ENCODE assay signal across 8 cellular contexts in the genomic region with DNA sequence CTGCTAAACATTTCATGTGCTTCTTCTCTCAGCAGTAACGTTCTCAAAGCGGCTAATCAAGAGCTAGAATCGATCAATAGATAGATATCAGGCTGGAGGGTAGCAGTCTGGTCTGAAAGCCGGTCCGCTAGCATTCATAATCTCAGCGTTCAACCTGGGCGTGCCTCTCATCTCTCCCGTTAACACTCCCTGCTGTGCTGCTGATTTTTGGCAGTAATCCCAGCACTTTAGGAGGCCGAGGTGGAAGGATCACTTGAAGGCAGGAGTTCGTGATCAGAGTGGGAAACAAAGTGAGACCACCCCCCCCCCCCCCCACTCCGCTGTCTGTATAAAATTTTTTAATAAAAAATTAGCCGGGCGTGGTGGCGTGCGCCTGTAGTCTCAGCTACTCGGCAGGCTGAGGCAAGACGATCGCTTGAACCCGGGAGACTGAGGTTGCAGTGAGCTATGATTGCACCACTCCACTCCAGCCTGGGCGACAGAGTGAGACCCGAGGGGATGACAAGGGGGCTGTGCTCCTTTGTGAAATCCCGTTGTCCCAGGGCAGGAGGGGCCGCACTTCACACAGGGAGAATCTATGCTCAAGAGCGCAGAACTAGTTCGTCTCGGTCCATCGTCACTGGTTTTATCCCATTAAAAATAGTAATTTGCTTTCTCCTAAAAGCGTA. TPM values are rescaled to one million over a fixed set of nuclear protein-coding genes. Genes with fewer than 3 reads are reported as not detected.
A peak's percentile ranks its signal among the peaks of the same experiment; 100 is the strongest.
DNase-seq lines count a peak whose midpoint lies in the region; ATAC-seq and TF ChIP-seq lines count a peak whose summit lies in the region.

No MANE protein-coding gene starts in this region.

- no peak for TF ChIP-seq EP300 in stomach (IDR thresholded peaks at IDR 0.05)

- intact Hi-C loops in stomach (cut with DNase I; ENCODE audit: low total_unique reads), result no loop called here

- H3K9me3 Mint-ChIP-seq in CD4-positive, CD25-positive, alpha-beta regulatory T cell, result peaks cover 0 to 1% (median 0%) of the 10 kb centered on the region in 7 donors

- DNase-seq in CD4-positive, CD25-positive, alpha-beta regulatory T cell, result peak in 1 of 3 donors; percentile 37
- DNase-seq in NCI-H774 (lab: John Stamatoyannopoulos, UW) (peak; percentile 5), astrocyte of the hippocampus (ENCODE audit: low read depth, low spot score) (peak; percentile 55), kidney tubule cell (ENCODE audit: low spot score) (peak; percentile 29), stomach (no peak), NCI-H526 treated with DMSO at 0.1 percent for 48 hours (lab: John Stamatoyannopoulos, UW) (no peak)

- H3K36me3 Mint-ChIP-seq in CD4-positive, CD25-positive, alpha-beta regulatory T cell, result no peaks in the 10 kb centered on the region

- TF ChIP-seq CTCF in stomach (IDR thresholded peaks at IDR 0.05), result no peak

- peaks cover 8 to 44% (median 25%) of the 10 kb centered on the region in 4 donors for H3K4me1 Mint-ChIP-seq in CD4-positive, CD25-positive, alpha-beta regulatory T cell

- peak; percentile 8 to 16 for ATAC-seq in CD4-positive, CD25-positive, alpha-beta regulatory T cell (ENCODE audit: low read depth in 2 of 2)
- ATAC-seq in GM18909 (IDR thresholded peaks at IDR 0.05; ENCODE audit: poor library complexity, unreplicated experiment) (peak; percentile 21), HG03103 (IDR thresholded peaks at IDR 0.05; ENCODE audit: low read depth, unreplicated experiment) (peak; percentile 10)

- peak overlapping the region; percentile 52 to 91 (median 79) for H3K27ac Mint-ChIP-seq in CD4-positive, CD25-positive, alpha-beta regulatory T cell

- WGBS in stomach, 5 donors, result 0 to 2% (median 1%) methylated on average over 24 to 28 of the region's 28 CpGs

- H3K4me3 ChIP-seq in CD4-positive, CD25-positive, alpha-beta regulatory T cell (ENCODE audit: low read depth, low read length), result peak overlapping the region; percentile 94
- H3K4me3 ChIP-seq in stomach, result peak overlapping the region; percentile 58 to 85 (median 68)

- H3K36me3 ChIP-seq in CD4-positive, CD25-positive, alpha-beta regulatory T cell (ENCODE audit: control insufficient read depth, insufficient read depth, low read length), result no peaks in the 10 kb centered on the region
- H3K36me3 ChIP-seq in stomach, result no peaks in the 10 kb centered on the region

- H3K4me3 Mint-ChIP-seq in CD4-positive, CD25-positive, alpha-beta regulatory T cell, result peak overlapping the region; percentile 93 to 99 (median 96)

- no peaks in the 10 kb centered on the region for H3K27me3 ChIP-seq in CD4-positive, CD25-positive, alpha-beta regulatory T cell (ENCODE audit: control insufficient read depth, insufficient read depth, low read length)
- H3K27me3 ChIP-seq in stomach, result no peaks in the 10 kb centered on the region

- no peaks in the 10 kb centered on the region for H3K27me3 Mint-ChIP-seq in CD4-positive, CD25-positive, alpha-beta regulatory T cell

- no peaks in the 10 kb centered on the region for H3K9me3 ChIP-seq in CD4-positive, CD25-positive, alpha-beta regulatory T cell (ENCODE audit: control insufficient read depth in 2 of 2, low read length in 2 of 2)
- H3K9me3 ChIP-seq in stomach, result no peaks in the 10 kb centered on the region

- peak overlapping the region; percentile 56 for H3K27ac ChIP-seq in CD4-positive, CD25-positive, alpha-beta regulatory T cell (ENCODE audit: insufficient read depth, low read length, poor library complexity, severe bottlenecking)
- peak overlapping the region; percentile 28 to 82 (median 60) for H3K27ac ChIP-seq in stomach

- TF ChIP-seq POLR2A in stomach (IDR thresholded peaks at IDR 0.05), result no peak

- H3K4me1 ChIP-seq in CD4-positive, CD25-positive, alpha-beta regulatory T cell (ENCODE audit: control insufficient read depth, insufficient read depth, low read length, poor library complexity, severe bottlenecking), result peaks cover 12% of the 10 kb centered on the region
- H3K4me1 ChIP-seq in stomach, result peaks cover 6 to 23% (median 14%) of the 10 kb centered on the region in 4 donors

RNA-seq across cellular contexts. Expression of a gene that starts 0.6 kb away (rescaled TPM):
- 4.6 TPM for total RNA-seq in CD4-positive, CD25-positive, alpha-beta regulatory T cell
- polyA plus RNA-seq in CD4-positive, CD25-positive, alpha-beta regulatory T cell, result 1 to 10 TPM; 3.1 to 5.0 (median 4.5) TPM
- 1 to 10 TPM in 2 of 5 donors, under 1 TPM in 2, not detected in 1; 0.58 to 6.6 (median 1.1) TPM for total RNA-seq in stomach
- polyA plus RNA-seq in stomach, result 1 to 10 TPM; 3.1 to 7.2 (median 5.2) TPM

RNA-seq across cellular contexts. Expression of a gene that starts 13.7 kb away (rescaled TPM):
- 1.0 TPM for total RNA-seq in CD4-positive, CD25-positive, alpha-beta regulatory T cell
- polyA plus RNA-seq in CD4-positive, CD25-positive, alpha-beta regulatory T cell, result under 1 TPM; 0.23 to 0.56 (median 0.39) TPM
- 100 to 1,000 TPM in 1 of 5 donors, 10 to 100 TPM in 4; 29.5 to 111 (median 72.7) TPM for total RNA-seq in stomach
- 10 to 100 TPM in 2 of 3 donors, 1 to 10 TPM in 1; 5.0 to 24.2 (median 13.7) TPM for polyA plus RNA-seq in stomach

Comparison
In these comparisons a context has a peak if more than half of its experiments do, and no peak if none do; other contexts are left out.
1. DNase-seq: peak in NCI-H774 (single experiment), astrocyte of the hippocampus (single experiment) and kidney tubule cell (single experiment); none in stomach (single experiment) and NCI-H526 treated with DMSO at 0.1 percent for 48 hours (single experiment).
2. RNA of a gene that starts 13.7 kb away (total RNA-seq): 29.5 to 111 TPM in stomach; 1.0 TPM in CD4-positive, CD25-positive, alpha-beta regulatory T cell (single experiment); every median in the first group is over 10 times any median in the second.
3. Peak in every context shown above with its lines, with median percentiles within 50 percentile points of each other: ATAC-seq.